9 cellular contexts compared by ENCODE assay signal in genomic region chr19:39246951-39247669, GRCh38. TPM values are rescaled to one million over a fixed set of nuclear protein-coding genes. Genes with fewer than 3 reads are reported as not detected.
DNase-seq lines count a peak whose midpoint lies in the region; ATAC-seq lines count a peak whose summit lies in the region.
"Had no signal": no experiment of that assay in that cellular context is flagged by ENCODE, and none has a peak within 500 bp of the region (broad histone marks: within the 10 kb centered on the region; RNA-seq: fewer than 3 reads in every experiment).

No MANE protein-coding gene starts in this region.

- DNase-seq in NCI-H146 (lab: John Stamatoyannopoulos, UW): peak; percentile 54
- DNase-seq in NCI-H146 treated with DMSO at 0.1 percent for 48 hours (lab: John Stamatoyannopoulos, UW; ENCODE audit: unreplicated experiment): no peak
- DNase-seq in activated T-cell treated with anti-CD3 and anti-CD28 coated beads, Interleukin-2, amount 50 U/mL, for 72 hours: peak; percentile 44 to 53
- peak; percentile 10 for DNase-seq in stimulated activated naive CD4-positive, alpha-beta T cell treated with Interleukin-2 at 50 U/mL for 16 hours (lab: John Stamatoyannopoulos, UW)
- no peak for DNase-seq in posterior vena cava (ENCODE audit: low spot score)
- no peak for DNase-seq in glomerular visceral epithelial cell (ENCODE audit: extremely low spot score)

- H3K4me1 Mint-ChIP-seq in activated T-cell treated with anti-CD3 and anti-CD28 coated beads, Interleukin-2, amount 50 U/mL, for 72 hours (ENCODE audit: low read depth): peaks cover 5% of the 10 kb centered on the region

- ATAC-seq in activated T-cell treated with anti-CD3 and anti-CD28 coated beads, Interleukin-2, amount 50 U/mL, for 72 hours (replicated peaks in 1 of 2): peak; percentile 70 to 74
- ATAC-seq in GM19463 (IDR thresholded peaks at IDR 0.05; ENCODE audit: unreplicated experiment): no peak

- no peaks in the 10 kb centered on the region for H3K9me3 ChIP-seq in iPS-20b (ENCODE audit: insufficient read depth, low read depth, low read length)

- H3K27me3 Mint-ChIP-seq in activated T-cell treated with anti-CD3 and anti-CD28 coated beads, Interleukin-2, amount 50 U/mL, for 72 hours (ENCODE audit: low read depth): peaks cover 7% of the 10 kb centered on the region

- H3K27me3 ChIP-seq in iPS-20b (ENCODE audit: insufficient read depth, low read length): peaks cover 63% of the 10 kb centered on the region

- no peak overlapping the region for H3K27ac Mint-ChIP-seq in activated T-cell treated with anti-CD3 and anti-CD28 coated beads, Interleukin-2, amount 50 U/mL, for 72 hours
- H3K27ac Mint-ChIP-seq: stimulated activated naive CD8-positive, alpha-beta T cell treated with anti-CD3 and anti-CD28 coated beads, Interleukin-15, Interleukin-2, amounts not matched to agents 100 ng/mL and 50 ng/mL, for 24 hours had no signal

- H3K36me3 Mint-ChIP-seq in activated T-cell treated with anti-CD3 and anti-CD28 coated beads, Interleukin-2, amount 50 U/mL, for 72 hours (ENCODE audit: insufficient read depth in 2 of 2): no peaks in the 10 kb centered on the region

- H3K9ac ChIP-seq in iPS-20b (ENCODE audit: low read depth, low read length): no peak overlapping the region

- peak overlapping the region; percentile 51 to 59 for H3K4me3 Mint-ChIP-seq in activated T-cell treated with anti-CD3 and anti-CD28 coated beads, Interleukin-2, amount 50 U/mL, for 72 hours
- H3K4me3 Mint-ChIP-seq: stimulated activated naive CD8-positive, alpha-beta T cell treated with anti-CD3 and anti-CD28 coated beads, Interleukin-15, Interleukin-2, amounts not matched to agents 100 ng/mL and 50 ng/mL, for 24 hours had no signal

- H3K4me1 ChIP-seq in iPS-20b (ENCODE audit: insufficient read depth, low read length): no peaks in the 10 kb centered on the region

- no peaks in the 10 kb centered on the region for H3K9me3 Mint-ChIP-seq in activated T-cell treated with anti-CD3 and anti-CD28 coated beads, Interleukin-2, amount 50 U/mL, for 72 hours
- H3K9me3 Mint-ChIP-seq: stimulated activated naive CD8-positive, alpha-beta T cell treated with anti-CD3 and anti-CD28 coated beads, Interleukin-15, Interleukin-2, amounts not matched to agents 100 ng/mL and 50 ng/mL, for 24 hours had no signal

- peak overlapping the region; percentile 43; the same call in 1 of the 2 replicates for H3K4me3 ChIP-seq in iPS-20b (ENCODE audit: low read length)

- no peaks in the 10 kb centered on the region for H3K36me3 ChIP-seq in iPS-20b (ENCODE audit: insufficient read depth, low read depth, low read length)

- intact Hi-C loops in posterior vena cava (cut with DNase I): no loop called here

- no peak overlapping the region for H3K27ac ChIP-seq in iPS-20b (ENCODE audit: low read length)

RNA-seq across cellular contexts. Expression of gene IFNL4, which starts 1.5 kb away (rescaled TPM):
- total RNA-seq in activated T-cell treated with anti-CD3 and anti-CD28 coated beads, Interleukin-2, amount 50 U/mL, for 72 hours: not detected
- not detected for total RNA-seq in posterior vena cava

RNA-seq across cellular contexts. Expression of gene IFNL3, which starts 2.3 kb away (rescaled TPM):
- total RNA-seq in activated T-cell treated with anti-CD3 and anti-CD28 coated beads, Interleukin-2, amount 50 U/mL, for 72 hours: under 1 TPM in 1 of 2 donors, not detected in 1; 0.53 TPM
- not detected for total RNA-seq in posterior vena cava

RNA-seq across cellular contexts. Expression of gene IFNL2, which starts 21.1 kb away (rescaled TPM):
- total RNA-seq in activated T-cell treated with anti-CD3 and anti-CD28 coated beads, Interleukin-2, amount 50 U/mL, for 72 hours: under 1 TPM in 1 of 2 donors, not detected in 1; 0.46 TPM
- total RNA-seq in posterior vena cava: not detected

RNA-seq across cellular contexts. Expression of gene SYCN, which starts 43.0 kb away (rescaled TPM):
- total RNA-seq in activated T-cell treated with anti-CD3 and anti-CD28 coated beads, Interleukin-2, amount 50 U/mL, for 72 hours: not detected
- total RNA-seq in posterior vena cava: not detected

RNA-seq across cellular contexts. Expression of gene IFNL1, which starts 49.1 kb away (rescaled TPM):
- total RNA-seq in activated T-cell treated with anti-CD3 and anti-CD28 coated beads, Interleukin-2, amount 50 U/mL, for 72 hours: 1 to 10 TPM in 1 of 2 donors, under 1 TPM in 1; 0.29 to 1.7 TPM
- not detected for total RNA-seq in posterior vena cava

Comparison
In these comparisons a context has a peak if more than half of its experiments do, and no peak if none do; other contexts are left out.
1. DNase-seq: peak in NCI-H146 (single experiment), activated T-cell treated with anti-CD3 and anti-CD28 coated beads, Interleukin-2, amount 50 U/mL, for 72 hours (2 of 2) and stimulated activated naive CD4-positive, alpha-beta T cell treated with Interleukin-2 at 50 U/mL for 16 hours (single experiment); none in NCI-H146 treated with DMSO at 0.1 percent for 48 hours (single experiment), posterior vena cava (single experiment) and glomerular visceral epithelial cell (single experiment).